In genomic region chr6:10957414-10957886, GRCh38 we compare ENCODE assay signal across 1 cellular context.
TF ChIP-seq lines count a peak whose summit lies in the region.

No MANE protein-coding gene starts in this region.

TF ChIP-seq in HepG2, 621 proteins besides CTCF, POLR2A, EP300 and RAD21 (continued from another document and continues in another):
- TF ChIP-seq, protein P1, sequence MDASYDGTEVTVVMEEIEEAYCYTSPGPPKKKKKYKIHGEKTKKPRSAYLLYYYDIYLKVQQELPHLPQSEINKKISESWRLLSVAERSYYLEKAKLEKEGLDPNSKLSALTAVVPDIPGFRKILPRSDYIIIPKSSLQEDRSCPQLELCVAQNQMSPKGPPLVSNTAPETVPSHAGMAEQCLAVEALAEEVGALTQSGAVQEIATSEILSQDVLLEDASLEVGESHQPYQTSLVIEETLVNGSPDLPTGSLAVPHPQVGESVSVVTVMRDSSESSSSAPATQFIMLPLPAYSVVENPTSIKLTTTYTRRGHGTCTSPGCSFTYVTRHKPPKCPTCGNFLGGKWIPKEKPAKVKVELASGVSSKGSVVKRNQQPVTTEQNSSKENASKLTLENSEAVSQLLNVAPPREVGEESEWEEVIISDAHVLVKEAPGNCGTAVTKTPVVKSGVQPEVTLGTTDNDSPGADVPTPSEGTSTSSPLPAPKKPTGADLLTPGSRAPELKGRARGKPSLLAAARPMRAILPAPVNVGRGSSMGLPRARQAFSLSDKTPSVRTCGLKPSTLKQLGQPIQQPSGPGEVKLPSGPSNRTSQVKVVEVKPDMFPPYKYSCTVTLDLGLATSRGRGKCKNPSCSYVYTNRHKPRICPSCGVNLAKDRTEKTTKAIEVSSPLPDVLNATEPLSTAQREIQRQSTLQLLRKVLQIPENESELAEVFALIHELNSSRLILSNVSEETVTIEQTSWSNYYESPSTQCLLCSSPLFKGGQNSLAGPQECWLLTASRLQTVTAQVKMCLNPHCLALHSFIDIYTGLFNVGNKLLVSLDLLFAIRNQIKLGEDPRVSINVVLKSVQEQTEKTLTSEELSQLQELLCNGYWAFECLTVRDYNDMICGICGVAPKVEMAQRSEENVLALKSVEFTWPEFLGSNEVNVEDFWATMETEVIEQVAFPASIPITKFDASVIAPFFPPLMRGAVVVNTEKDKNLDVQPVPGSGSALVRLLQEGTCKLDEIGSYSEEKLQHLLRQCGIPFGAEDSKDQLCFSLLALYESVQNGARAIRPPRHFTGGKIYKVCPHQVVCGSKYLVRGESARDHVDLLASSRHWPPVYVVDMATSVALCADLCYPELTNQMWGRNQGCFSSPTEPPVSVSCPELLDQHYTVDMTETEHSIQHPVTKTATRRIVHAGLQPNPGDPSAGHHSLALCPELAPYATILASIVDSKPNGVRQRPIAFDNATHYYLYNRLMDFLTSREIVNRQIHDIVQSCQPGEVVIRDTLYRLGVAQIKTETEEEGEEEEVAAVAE (CRISPR knock-in tag; IDR thresholded peaks at IDR 0.05; ENCODE audit: borderline replicate concordance), result no peak
- TF ChIP-seq JUND (CRISPR knock-in tag; IDR thresholded peaks at IDR 0.05) (peak; percentile 87; the same call in 1 of the 2 replicates), ZNF468 (CRISPR knock-in tag; IDR thresholded peaks at IDR 0.05) (no peak), HNRNPUL1 (IDR thresholded peaks at IDR 0.05; ENCODE audit: low read depth, low read length) (no peak), ZNF101 (CRISPR knock-in tag; IDR thresholded peaks at IDR 0.05; ENCODE audit: borderline replicate concordance, low read depth) (no peak), MTA1 (CRISPR knock-in tag; IDR thresholded peaks at IDR 0.05; ENCODE audit: borderline replicate concordance) (no peak), ZNF383 (CRISPR knock-in tag; IDR thresholded peaks at IDR 0.05; ENCODE audit: borderline replicate concordance) (no peak), ZNF354B (CRISPR knock-in tag; IDR thresholded peaks at IDR 0.05) (no peak), E2F5 (CRISPR knock-in tag; conservative IDR thresholded peaks at IDR 0.05) (no peak), ZSCAN9 (CRISPR knock-in tag; IDR thresholded peaks at IDR 0.05; ENCODE audit: borderline replicate concordance) (no peak), KLF12 (CRISPR knock-in tag; IDR thresholded peaks at IDR 0.05; ENCODE audit: borderline replicate concordance) (peak; percentile 42; the same call in 1 of the 2 replicates), PHB2 (IDR thresholded peaks at IDR 0.05; ENCODE audit: partially characterized antibody) (no peak), ZNF431 (CRISPR knock-in tag; IDR thresholded peaks at IDR 0.05; ENCODE audit: borderline replicate concordance, low read depth) (0 out of 2 replicates have a peak, but pooled peaks have one; percentile 45), ELF4 (CRISPR knock-in tag; IDR thresholded peaks at IDR 0.05; ENCODE audit: borderline replicate concordance) (0 out of 2 replicates have a peak, but pooled peaks have one; percentile 33), ZBTB33 (CRISPR knock-in tag; IDR thresholded peaks at IDR 0.05) (no peak), MTA3 (CRISPR knock-in tag; IDR thresholded peaks at IDR 0.05) (no peak), TGIF2 (CRISPR knock-in tag; IDR thresholded peaks at IDR 0.05) (0 out of 2 replicates have a peak, but pooled peaks have one; percentile 10), SNAPC5 (CRISPR knock-in tag; IDR thresholded peaks at IDR 0.05; ENCODE audit: borderline replicate concordance) (no peak), ZNF232 (CRISPR knock-in tag; IDR thresholded peaks at IDR 0.05; ENCODE audit: borderline replicate concordance) (no peak; the same call in 1 of the 2 replicates), RFX5 (IDR thresholded peaks at IDR 0.05; ENCODE audit: low read depth, low read length) (no peak), SUZ12 (IDR thresholded peaks at IDR 0.05; ENCODE audit: low read depth, low read length) (no peak), BRD4 (CRISPR knock-in tag; IDR thresholded peaks at IDR 0.05) (no peak), SRSF1 (optimal IDR thresholded peaks at IDR 0.05; ENCODE audit: low read depth, low read length) (no peak), SALL1 (CRISPR knock-in tag; IDR thresholded peaks at IDR 0.05) (peak; percentile 98), ZNF260 (CRISPR knock-in tag; IDR thresholded peaks at IDR 0.05; ENCODE audit: borderline replicate concordance, low read depth) (no peak), ZFP36L1 (CRISPR knock-in tag; IDR thresholded peaks at IDR 0.05) (no peak), PLSCR1 (CRISPR knock-in tag; IDR thresholded peaks at IDR 0.05; ENCODE audit: borderline replicate concordance) (no peak), ZKSCAN8 (CRISPR knock-in tag; IDR thresholded peaks at IDR 0.05; ENCODE audit: borderline replicate concordance) (no peak), MAFK (conservative IDR thresholded peaks at IDR 0.05 in 1 of 2, IDR thresholded peaks at IDR 0.05 in 1 of 2; ENCODE audit: low read length in 2 of 2) (0 out of 4 replicates have a peak, but pooled peaks of 1 of the 2 experiments have one; percentile 7), ZIK1 (CRISPR knock-in tag; IDR thresholded peaks at IDR 0.05; ENCODE audit: borderline replicate concordance, low read depth) (no peak), ZMAT3 (CRISPR knock-in tag; conservative IDR thresholded peaks at IDR 0.05) (no peak)
- TF ChIP-seq, protein P2, sequence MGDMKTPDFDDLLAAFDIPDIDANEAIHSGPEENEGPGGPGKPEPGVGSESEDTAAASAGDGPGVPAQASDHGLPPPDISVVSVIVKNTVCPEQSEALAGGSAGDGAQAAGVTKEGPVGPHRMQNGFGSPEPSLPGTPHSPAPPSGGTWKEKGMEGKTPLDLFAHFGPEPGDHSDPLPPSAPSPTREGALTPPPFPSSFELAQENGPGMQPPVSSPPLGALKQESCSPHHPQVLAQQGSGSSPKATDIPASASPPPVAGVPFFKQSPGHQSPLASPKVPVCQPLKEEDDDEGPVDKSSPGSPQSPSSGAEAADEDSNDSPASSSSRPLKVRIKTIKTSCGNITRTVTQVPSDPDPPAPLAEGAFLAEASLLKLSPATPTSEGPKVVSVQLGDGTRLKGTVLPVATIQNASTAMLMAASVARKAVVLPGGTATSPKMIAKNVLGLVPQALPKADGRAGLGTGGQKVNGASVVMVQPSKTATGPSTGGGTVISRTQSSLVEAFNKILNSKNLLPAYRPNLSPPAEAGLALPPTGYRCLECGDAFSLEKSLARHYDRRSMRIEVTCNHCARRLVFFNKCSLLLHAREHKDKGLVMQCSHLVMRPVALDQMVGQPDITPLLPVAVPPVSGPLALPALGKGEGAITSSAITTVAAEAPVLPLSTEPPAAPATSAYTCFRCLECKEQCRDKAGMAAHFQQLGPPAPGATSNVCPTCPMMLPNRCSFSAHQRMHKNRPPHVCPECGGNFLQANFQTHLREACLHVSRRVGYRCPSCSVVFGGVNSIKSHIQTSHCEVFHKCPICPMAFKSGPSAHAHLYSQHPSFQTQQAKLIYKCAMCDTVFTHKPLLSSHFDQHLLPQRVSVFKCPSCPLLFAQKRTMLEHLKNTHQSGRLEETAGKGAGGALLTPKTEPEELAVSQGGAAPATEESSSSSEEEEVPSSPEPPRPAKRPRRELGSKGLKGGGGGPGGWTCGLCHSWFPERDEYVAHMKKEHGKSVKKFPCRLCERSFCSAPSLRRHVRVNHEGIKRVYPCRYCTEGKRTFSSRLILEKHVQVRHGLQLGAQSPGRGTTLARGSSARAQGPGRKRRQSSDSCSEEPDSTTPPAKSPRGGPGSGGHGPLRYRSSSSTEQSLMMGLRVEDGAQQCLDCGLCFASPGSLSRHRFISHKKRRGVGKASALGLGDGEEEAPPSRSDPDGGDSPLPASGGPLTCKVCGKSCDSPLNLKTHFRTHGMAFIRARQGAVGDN (CRISPR knock-in tag; IDR thresholded peaks at IDR 0.05), result no peak; the same call in 1 of the 2 replicates
- TF ChIP-seq, protein P3, sequence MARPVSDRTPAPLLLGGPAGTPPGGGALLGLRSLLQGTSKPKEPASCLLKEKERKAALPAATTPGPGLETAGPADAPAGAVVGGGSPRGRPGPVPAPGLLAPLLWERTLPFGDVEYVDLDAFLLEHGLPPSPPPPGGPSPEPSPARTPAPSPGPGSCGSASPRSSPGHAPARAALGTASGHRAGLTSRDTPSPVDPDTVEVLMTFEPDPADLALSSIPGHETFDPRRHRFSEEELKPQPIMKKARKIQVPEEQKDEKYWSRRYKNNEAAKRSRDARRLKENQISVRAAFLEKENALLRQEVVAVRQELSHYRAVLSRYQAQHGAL (CRISPR knock-in tag; IDR thresholded peaks at IDR 0.05; ENCODE audit: not compliant biosample characterization), result no peak
- TF ChIP-seq, protein P4, sequence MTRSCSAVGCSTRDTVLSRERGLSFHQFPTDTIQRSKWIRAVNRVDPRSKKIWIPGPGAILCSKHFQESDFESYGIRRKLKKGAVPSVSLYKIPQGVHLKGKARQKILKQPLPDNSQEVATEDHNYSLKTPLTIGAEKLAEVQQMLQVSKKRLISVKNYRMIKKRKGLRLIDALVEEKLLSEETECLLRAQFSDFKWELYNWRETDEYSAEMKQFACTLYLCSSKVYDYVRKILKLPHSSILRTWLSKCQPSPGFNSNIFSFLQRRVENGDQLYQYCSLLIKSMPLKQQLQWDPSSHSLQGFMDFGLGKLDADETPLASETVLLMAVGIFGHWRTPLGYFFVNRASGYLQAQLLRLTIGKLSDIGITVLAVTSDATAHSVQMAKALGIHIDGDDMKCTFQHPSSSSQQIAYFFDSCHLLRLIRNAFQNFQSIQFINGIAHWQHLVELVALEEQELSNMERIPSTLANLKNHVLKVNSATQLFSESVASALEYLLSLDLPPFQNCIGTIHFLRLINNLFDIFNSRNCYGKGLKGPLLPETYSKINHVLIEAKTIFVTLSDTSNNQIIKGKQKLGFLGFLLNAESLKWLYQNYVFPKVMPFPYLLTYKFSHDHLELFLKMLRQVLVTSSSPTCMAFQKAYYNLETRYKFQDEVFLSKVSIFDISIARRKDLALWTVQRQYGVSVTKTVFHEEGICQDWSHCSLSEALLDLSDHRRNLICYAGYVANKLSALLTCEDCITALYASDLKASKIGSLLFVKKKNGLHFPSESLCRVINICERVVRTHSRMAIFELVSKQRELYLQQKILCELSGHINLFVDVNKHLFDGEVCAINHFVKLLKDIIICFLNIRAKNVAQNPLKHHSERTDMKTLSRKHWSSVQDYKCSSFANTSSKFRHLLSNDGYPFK (CRISPR knock-in tag; IDR thresholded peaks at IDR 0.05; ENCODE audit: borderline replicate concordance), result no peak
- TF ChIP-seq, protein P5, sequence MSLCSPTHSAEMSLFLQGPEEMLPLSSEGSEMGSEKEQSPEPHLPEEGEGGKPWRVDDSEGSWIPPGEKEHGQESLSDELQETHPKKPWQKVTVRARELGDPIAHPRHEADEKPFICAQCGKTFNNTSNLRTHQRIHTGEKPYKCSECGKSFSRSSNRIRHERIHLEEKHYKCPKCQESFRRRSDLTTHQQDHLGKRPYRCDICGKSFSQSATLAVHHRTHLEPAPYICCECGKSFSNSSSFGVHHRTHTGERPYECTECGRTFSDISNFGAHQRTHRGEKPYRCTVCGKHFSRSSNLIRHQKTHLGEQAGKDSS (CRISPR knock-in tag; IDR thresholded peaks at IDR 0.05; ENCODE audit: borderline replicate concordance, low read depth), result 0 out of 2 replicates have a peak, but pooled peaks have one; percentile 26
- TF ChIP-seq, protein P6, sequence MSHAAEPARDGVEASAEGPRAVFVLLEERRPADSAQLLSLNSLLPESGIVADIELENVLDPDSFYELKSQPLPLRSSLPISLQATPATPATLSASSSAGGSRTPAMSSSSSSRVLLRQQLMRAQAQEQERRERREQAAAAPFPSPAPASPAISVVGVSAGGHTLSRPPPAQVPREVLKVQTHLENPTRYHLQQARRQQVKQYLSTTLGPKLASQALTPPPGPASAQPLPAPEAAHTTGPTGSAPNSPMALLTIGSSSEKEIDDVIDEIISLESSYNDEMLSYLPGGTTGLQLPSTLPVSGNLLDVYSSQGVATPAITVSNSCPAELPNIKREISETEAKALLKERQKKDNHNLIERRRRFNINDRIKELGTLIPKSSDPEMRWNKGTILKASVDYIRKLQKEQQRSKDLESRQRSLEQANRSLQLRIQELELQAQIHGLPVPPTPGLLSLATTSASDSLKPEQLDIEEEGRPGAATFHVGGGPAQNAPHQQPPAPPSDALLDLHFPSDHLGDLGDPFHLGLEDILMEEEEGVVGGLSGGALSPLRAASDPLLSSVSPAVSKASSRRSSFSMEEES (CRISPR knock-in tag; IDR thresholded peaks at IDR 0.05), result no peak
- TF ChIP-seq, protein P7, sequence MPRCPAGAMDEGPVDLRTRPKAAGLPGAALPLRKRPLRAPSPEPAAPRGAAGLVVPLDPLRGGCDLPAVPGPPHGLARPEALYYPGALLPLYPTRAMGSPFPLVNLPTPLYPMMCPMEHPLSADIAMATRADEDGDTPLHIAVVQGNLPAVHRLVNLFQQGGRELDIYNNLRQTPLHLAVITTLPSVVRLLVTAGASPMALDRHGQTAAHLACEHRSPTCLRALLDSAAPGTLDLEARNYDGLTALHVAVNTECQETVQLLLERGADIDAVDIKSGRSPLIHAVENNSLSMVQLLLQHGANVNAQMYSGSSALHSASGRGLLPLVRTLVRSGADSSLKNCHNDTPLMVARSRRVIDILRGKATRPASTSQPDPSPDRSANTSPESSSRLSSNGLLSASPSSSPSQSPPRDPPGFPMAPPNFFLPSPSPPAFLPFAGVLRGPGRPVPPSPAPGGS (CRISPR knock-in tag; IDR thresholded peaks at IDR 0.05), result no peak
- TF ChIP-seq, protein P8, sequence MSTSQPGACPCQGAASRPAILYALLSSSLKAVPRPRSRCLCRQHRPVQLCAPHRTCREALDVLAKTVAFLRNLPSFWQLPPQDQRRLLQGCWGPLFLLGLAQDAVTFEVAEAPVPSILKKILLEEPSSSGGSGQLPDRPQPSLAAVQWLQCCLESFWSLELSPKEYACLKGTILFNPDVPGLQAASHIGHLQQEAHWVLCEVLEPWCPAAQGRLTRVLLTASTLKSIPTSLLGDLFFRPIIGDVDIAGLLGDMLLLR (CRISPR knock-in tag; IDR thresholded peaks at IDR 0.05), result no peak
